In the genomic region with DNA sequence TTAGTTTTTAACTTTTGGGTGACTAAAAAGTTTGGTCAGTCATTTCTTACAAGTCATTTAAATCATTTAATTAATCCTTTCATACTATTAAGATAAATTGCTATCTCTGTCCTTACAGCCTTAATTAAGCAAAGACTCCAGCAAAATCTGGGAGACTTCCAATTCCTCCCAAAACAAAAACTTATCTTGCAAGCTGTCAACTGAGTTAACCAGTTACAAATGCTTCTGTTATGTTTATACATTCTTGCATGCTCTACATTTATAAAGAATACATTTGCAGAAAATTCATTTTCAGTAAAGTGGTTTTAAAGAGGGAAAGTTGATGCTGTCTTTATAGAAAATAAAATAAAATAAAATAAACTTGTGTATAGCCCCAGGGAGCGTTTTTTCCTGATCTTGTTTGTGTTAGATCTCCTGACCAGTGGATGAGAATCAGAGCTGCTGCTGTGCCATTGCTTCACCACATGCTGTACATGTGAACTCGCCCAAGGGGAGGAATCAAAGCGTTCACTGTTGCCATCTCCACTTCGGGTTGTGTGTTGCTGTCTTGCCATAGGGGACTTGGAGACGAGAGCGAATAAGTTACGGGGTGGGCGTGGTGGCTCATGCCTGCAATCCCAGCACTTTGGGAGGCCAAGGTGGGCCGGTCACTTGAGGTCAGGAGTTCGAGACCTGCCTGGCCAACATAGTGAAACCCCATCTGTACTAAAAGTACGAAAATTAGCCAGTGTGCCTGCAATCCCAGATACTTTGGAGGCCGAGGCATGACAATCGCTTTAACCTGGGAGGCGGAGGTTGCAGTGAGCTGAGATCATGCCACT, we compare ENCODE assay signal across 19 cellular contexts. TPM values are rescaled to one million over a fixed set of nuclear protein-coding genes. Genes with fewer than 3 reads are reported as not detected.
DNase-seq lines count a peak whose midpoint lies in the region; ATAC-seq and TF ChIP-seq lines count a peak whose summit lies in the region.
"Had no signal": no experiment of that assay in that cellular context is flagged by ENCODE, and none has a peak within 500 bp of the region (broad histone marks: within the 10 kb centered on the region; RNA-seq: fewer than 3 reads in every experiment).

No MANE protein-coding gene starts in this region.

- H3K27me3 ChIP-seq in CD4-positive, CD25-positive, alpha-beta regulatory T cell (ENCODE audit: control insufficient read depth, insufficient read depth, low read length) = no peaks in the 10 kb centered on the region
- H3K27me3 ChIP-seq in naive thymus-derived CD4-positive, alpha-beta T cell (ENCODE audit: control insufficient read depth in 2 of 2, insufficient read depth in 2 of 2, low read length in 2 of 2) = no peaks in the 10 kb centered on the region
- H3K27me3 ChIP-seq: brain microvascular endothelial cell, heart left ventricle, ovary, sigmoid colon had no signal

- CTCF ChIA-PET in naive thymus-derived CD4-positive, alpha-beta T cell (lab: Charles Lee) = interaction anchor here (0.7 kb wide), 1 partner anchor 12 kb away, joined by 3 read pairs; no protein-coding TSS in a partner anchor

- intact Hi-C loops in naive thymus-derived CD4-positive, alpha-beta T cell (cut with micrococcal nuclease) = no loop called here

- peak overlapping the region; percentile 78 for H3K27ac ChIP-seq in CD4-positive, CD25-positive, alpha-beta regulatory T cell (ENCODE audit: insufficient read depth, low read length, poor library complexity, severe bottlenecking)
- H3K27ac ChIP-seq in naive thymus-derived CD4-positive, alpha-beta T cell (ENCODE audit: low read depth, low read length) = no peak overlapping the region
- H3K27ac ChIP-seq: brain microvascular endothelial cell, heart left ventricle, ovary, sigmoid colon, VCaP had no signal

- POLR2A ChIA-PET in activated naive CD8-positive, alpha-beta T cell treated with anti-CD3 and anti-CD28 coated beads, Interleukin-2, amount 10 ng/mL, durations not matched to agents 7 days and 5 days (lab: Charles Lee) = interaction anchor here (0.7 kb wide), 1 partner anchor 17 kb away, joined by 6 read pairs; no protein-coding TSS in a partner anchor
- POLR2A ChIA-PET in naive thymus-derived CD4-positive, alpha-beta T cell (lab: Charles Lee) = no interaction called here

- H3K27ac Mint-ChIP-seq in CD4-positive, CD25-positive, alpha-beta regulatory T cell = peak overlapping the region; percentile 20 to 95 (median 86)
- peak overlapping the region; percentile 66 for H3K27ac Mint-ChIP-seq in activated naive CD8-positive, alpha-beta T cell treated with anti-CD3 and anti-CD28 coated beads, Interleukin-2, amount 10 ng/mL, durations not matched to agents 7 days and 5 days
- peak overlapping the region in 2 of 9 donors; percentile 30 to 78 for H3K27ac Mint-ChIP-seq in naive thymus-derived CD4-positive, alpha-beta T cell
- H3K27ac Mint-ChIP-seq in stimulated activated naive B cell treated with anti-CD40 and anti-IgM and Interleukin-4, amounts not matched to agents 10 μg/mL and 1 μg/mL and 100 μg/mL, for 72 hours = no peak overlapping the region
- H3K27ac Mint-ChIP-seq: activated naive CD4-positive, alpha-beta T cell treated with anti-CD3 and anti-CD28 coated beads for 36 hours; H9 had no signal

- no peaks in the 10 kb centered on the region for H3K9me3 ChIP-seq in CD4-positive, CD25-positive, alpha-beta regulatory T cell (ENCODE audit: control insufficient read depth in 2 of 2, low read length in 2 of 2)
- no peaks in the 10 kb centered on the region for H3K9me3 ChIP-seq in naive thymus-derived CD4-positive, alpha-beta T cell (ENCODE audit: control insufficient read depth in 2 of 3, low read length in 3 of 3)
- H3K9me3 ChIP-seq: heart left ventricle, ovary, sigmoid colon had no signal

- H3K4me1 ChIP-seq in CD4-positive, CD25-positive, alpha-beta regulatory T cell (ENCODE audit: control insufficient read depth, insufficient read depth, low read length, poor library complexity, severe bottlenecking) = peaks cover 81% of the 10 kb centered on the region
- H3K4me1 ChIP-seq in naive thymus-derived CD4-positive, alpha-beta T cell (ENCODE audit: control insufficient read depth in 2 of 2, insufficient read depth in 2 of 2, low read length in 2 of 2) = peaks cover 11 to 28% of the 10 kb centered on the region in 2 donors
- H3K4me1 ChIP-seq: sigmoid colon had no signal

- peak overlapping the region; percentile 80 for H3K4me3 ChIP-seq in CD4-positive, CD25-positive, alpha-beta regulatory T cell (ENCODE audit: low read depth, low read length)
- no peak overlapping the region for H3K4me3 ChIP-seq in fibroblast of pulmonary artery (replicated peaks; ENCODE audit: low read depth, low read length)
- H3K4me3 ChIP-seq in naive thymus-derived CD4-positive, alpha-beta T cell (ENCODE audit: low read length) = no peak overlapping the region
- H3K4me3 ChIP-seq: heart left ventricle, lung, ovary, sigmoid colon had no signal

- H3K27me3 Mint-ChIP-seq in CD4-positive, CD25-positive, alpha-beta regulatory T cell = no peaks in the 10 kb centered on the region
- H3K27me3 Mint-ChIP-seq in activated naive CD8-positive, alpha-beta T cell treated with anti-CD3 and anti-CD28 coated beads, Interleukin-2, amount 10 ng/mL, durations not matched to agents 7 days and 5 days = peaks cover 2% of the 10 kb centered on the region
- H3K27me3 Mint-ChIP-seq in naive thymus-derived CD4-positive, alpha-beta T cell = peaks cover 0 to 3% (median 0%) of the 10 kb centered on the region in 5 donors
- H3K27me3 Mint-ChIP-seq in stimulated activated naive B cell treated with anti-CD40 and anti-IgM and Interleukin-4, amounts not matched to agents 10 μg/mL and 1 μg/mL and 100 μg/mL, for 72 hours = peaks cover 0 to 4% of the 10 kb centered on the region in 2 donors

- H3K36me3 ChIP-seq in CD4-positive, CD25-positive, alpha-beta regulatory T cell (ENCODE audit: control insufficient read depth, insufficient read depth, low read length) = peaks cover 30% of the 10 kb centered on the region
- H3K36me3 ChIP-seq in naive thymus-derived CD4-positive, alpha-beta T cell (ENCODE audit: control insufficient read depth in 2 of 3, insufficient read depth in 3 of 3, low read length in 3 of 3) = no peaks in the 10 kb centered on the region
- H3K36me3 ChIP-seq: brain microvascular endothelial cell, heart left ventricle, ovary, sigmoid colon had no signal

- H3K36me3 Mint-ChIP-seq in CD4-positive, CD25-positive, alpha-beta regulatory T cell = peaks cover 37% of the 10 kb centered on the region
- no peaks in the 10 kb centered on the region for H3K36me3 Mint-ChIP-seq in activated naive CD8-positive, alpha-beta T cell treated with anti-CD3 and anti-CD28 coated beads, Interleukin-2, amount 10 ng/mL, durations not matched to agents 7 days and 5 days
- peaks cover 0 to 21% (median 0%) of the 10 kb centered on the region in 5 donors for H3K36me3 Mint-ChIP-seq in naive thymus-derived CD4-positive, alpha-beta T cell
- H3K36me3 Mint-ChIP-seq in stimulated activated naive B cell treated with anti-CD40 and anti-IgM and Interleukin-4, amounts not matched to agents 10 μg/mL and 1 μg/mL and 100 μg/mL, for 72 hours = peaks cover 0 to 1% of the 10 kb centered on the region in 2 donors

- DNase-seq in CD4-positive, CD25-positive, alpha-beta regulatory T cell = no peak
- DNase-seq in ELR (ENCODE audit: low read depth) (peak; percentile 4), fibroblast of pulmonary artery (ENCODE audit: low read depth) (peak; percentile 12), Kasumi-1 (lab: John Stamatoyannopoulos, UW) (no peak)
- DNase-seq in activated naive CD8-positive, alpha-beta T cell treated with anti-CD3 and anti-CD28 coated beads, Interleukin-2, amount 10 ng/mL, durations not matched to agents 7 days and 5 days = no peak
- DNase-seq in naive thymus-derived CD4-positive, alpha-beta T cell = no peak
- no peak for DNase-seq in stimulated activated naive B cell treated with anti-CD40 and anti-IgM and Interleukin-4, amounts not matched to agents 10 μg/mL and 1 μg/mL and 100 μg/mL, for 72 hours
- DNase-seq: activated naive CD4-positive, alpha-beta T cell treated with anti-CD3 and anti-CD28 coated beads for 36 hours; brain microvascular endothelial cell; Calu3; cortex of kidney; H9; heart left ventricle; NCI-H1092 treated with DMSO at 0.1 percent for 48 hours; NCI-H524; ovary; sigmoid colon had no signal

- peaks cover 0 to 2% (median 0%) of the 10 kb centered on the region in 7 donors for H3K9me3 Mint-ChIP-seq in CD4-positive, CD25-positive, alpha-beta regulatory T cell
- H3K9me3 Mint-ChIP-seq in activated naive CD8-positive, alpha-beta T cell treated with anti-CD3 and anti-CD28 coated beads, Interleukin-2, amount 10 ng/mL, durations not matched to agents 7 days and 5 days = no peaks in the 10 kb centered on the region
- no peaks in the 10 kb centered on the region for H3K9me3 Mint-ChIP-seq in naive thymus-derived CD4-positive, alpha-beta T cell
- no peaks in the 10 kb centered on the region for H3K9me3 Mint-ChIP-seq in stimulated activated naive B cell treated with anti-CD40 and anti-IgM and Interleukin-4, amounts not matched to agents 10 μg/mL and 1 μg/mL and 100 μg/mL, for 72 hours
- H3K9me3 Mint-ChIP-seq: activated naive CD4-positive, alpha-beta T cell treated with anti-CD3 and anti-CD28 coated beads for 36 hours; H9 had no signal

- TF ChIP-seq CTCF in fibroblast of pulmonary artery (IDR thresholded peaks at IDR 0.05; ENCODE audit: low read length, missing control alignments) = no peak

- peaks cover 29 to 79% (median 44%) of the 10 kb centered on the region in 4 donors for H3K4me1 Mint-ChIP-seq in CD4-positive, CD25-positive, alpha-beta regulatory T cell
- peaks cover 18% of the 10 kb centered on the region for H3K4me1 Mint-ChIP-seq in activated naive CD8-positive, alpha-beta T cell treated with anti-CD3 and anti-CD28 coated beads, Interleukin-2, amount 10 ng/mL, durations not matched to agents 7 days and 5 days
- peaks cover 12 to 60% (median 30%) of the 10 kb centered on the region in 7 donors for H3K4me1 Mint-ChIP-seq in naive thymus-derived CD4-positive, alpha-beta T cell
- H3K4me1 Mint-ChIP-seq in stimulated activated naive B cell treated with anti-CD40 and anti-IgM and Interleukin-4, amounts not matched to agents 10 μg/mL and 1 μg/mL and 100 μg/mL, for 72 hours = peaks cover 9 to 18% of the 10 kb centered on the region in 2 donors

- peak overlapping the region; percentile 92 to 99 (median 95) for H3K4me3 Mint-ChIP-seq in CD4-positive, CD25-positive, alpha-beta regulatory T cell
- H3K4me3 Mint-ChIP-seq in activated naive CD8-positive, alpha-beta T cell treated with anti-CD3 and anti-CD28 coated beads, Interleukin-2, amount 10 ng/mL, durations not matched to agents 7 days and 5 days = no peak overlapping the region
- no peak overlapping the region for H3K4me3 Mint-ChIP-seq in naive thymus-derived CD4-positive, alpha-beta T cell
- H3K4me3 Mint-ChIP-seq in stimulated activated naive B cell treated with anti-CD40 and anti-IgM and Interleukin-4, amounts not matched to agents 10 μg/mL and 1 μg/mL and 100 μg/mL, for 72 hours = no peak overlapping the region
- H3K4me3 Mint-ChIP-seq: activated naive CD4-positive, alpha-beta T cell treated with anti-CD3 and anti-CD28 coated beads for 36 hours; H9 had no signal

- no peak for ATAC-seq in CD4-positive, CD25-positive, alpha-beta regulatory T cell (ENCODE audit: low read depth in 2 of 2)
- ATAC-seq in activated naive CD8-positive, alpha-beta T cell treated with anti-CD3 and anti-CD28 coated beads, Interleukin-2, amount 10 ng/mL, durations not matched to agents 7 days and 5 days (ENCODE audit: low read depth) = no peak
- ATAC-seq in naive thymus-derived CD4-positive, alpha-beta T cell = no peak
- ATAC-seq in stimulated activated naive B cell treated with anti-CD40 and anti-IgM and Interleukin-4, amounts not matched to agents 10 μg/mL and 1 μg/mL and 100 μg/mL, for 72 hours (replicated peaks) = no peak
- ATAC-seq: heart left ventricle had no signal

RNA-seq across cellular contexts. Expression of a gene that starts 5.5 kb away (rescaled TPM):
- 366 TPM for total RNA-seq in CD4-positive, CD25-positive, alpha-beta regulatory T cell
- 100 to 1,000 TPM in 1 of 4 donors, 10 to 100 TPM in 3; 80.8 to 109 (median 93.6) TPM for polyA plus RNA-seq in CD4-positive, CD25-positive, alpha-beta regulatory T cell
- 10 to 100 TPM; 17.5 to 20.7 TPM for total RNA-seq in activated naive CD8-positive, alpha-beta T cell treated with anti-CD3 and anti-CD28 coated beads, Interleukin-2, amount 10 ng/mL, durations not matched to agents 7 days and 5 days
- total RNA-seq in naive thymus-derived CD4-positive, alpha-beta T cell = 10 to 100 TPM in 2 of 5 experiments, 1 to 10 TPM in 3; 2.1 to 37.3 (median 2.5) TPM
- under 1 TPM; 0.40 to 0.51 TPM for polyA plus RNA-seq in naive thymus-derived CD4-positive, alpha-beta T cell
- total RNA-seq: Calu3 had no signal

Comparison
In these comparisons a context has a peak if more than half of its experiments do, and no peak if none do; other contexts are left out.
1. DNase-seq: peak in ELR (single experiment) and fibroblast of pulmonary artery (single experiment); none in CD4-positive, CD25-positive, alpha-beta regulatory T cell (0 of 3), activated naive CD8-positive, alpha-beta T cell treated with anti-CD3 and anti-CD28 coated beads, Interleukin-2, amount 10 ng/mL, durations not matched to agents 7 days and 5 days (single experiment), naive thymus-derived CD4-positive, alpha-beta T cell (0 of 9), Kasumi-1 (0 of 2) and stimulated activated naive B cell treated with anti-CD40 and anti-IgM and Interleukin-4, amounts not matched to agents 10 μg/mL and 1 μg/mL and 100 μg/mL, for 72 hours (single experiment).
2. H3K4me3 Mint-ChIP-seq: peak in CD4-positive, CD25-positive, alpha-beta regulatory T cell (4 of 4); none in activated naive CD8-positive, alpha-beta T cell treated with anti-CD3 and anti-CD28 coated beads, Interleukin-2, amount 10 ng/mL, durations not matched to agents 7 days and 5 days (single experiment), naive thymus-derived CD4-positive, alpha-beta T cell (0 of 10) and stimulated activated naive B cell treated with anti-CD40 and anti-IgM and Interleukin-4, amounts not matched to agents 10 μg/mL and 1 μg/mL and 100 μg/mL, for 72 hours (0 of 2).